ENCODE assay signal across 7 cellular contexts in genomic region chr13:69468624-69469023, GRCh38.
"Had no signal": no experiment of that assay in that cellular context is flagged by ENCODE, and none has a peak within 500 bp of the region (broad histone marks: within the 10 kb centered on the region; RNA-seq: fewer than 3 reads in every experiment).

No MANE protein-coding gene starts in this region.

- H2AFZ ChIP-seq: GM23248 had no signal

- H3K36me3 ChIP-seq: HAP-1 had no signal

- ATAC-seq: HCT116 had no signal

- H3K9me3 ChIP-seq: HAP-1 had no signal

- H3K4me1 ChIP-seq: HAP-1 had no signal

- H3K4me3 ChIP-seq: GM23248, HAP-1 had no signal

- H3K9ac ChIP-seq: GM23248 had no signal

- FAIRE-seq: HTR-8/SVneo had no signal

- DNase-seq: GM23248, GOT3, H7, HFFc6 had no signal

- H3K27ac ChIP-seq: GM23248 had no signal
